10 cellular contexts compared by ENCODE assay signal in genomic region chr9:7974335-7975005, GRCh38.
A peak's percentile ranks its signal among the peaks of the same experiment; 100 is the strongest.
DNase-seq lines count a peak whose midpoint lies in the region; ATAC-seq and TF ChIP-seq lines count a peak whose summit lies in the region.
"Had no signal": no experiment of that assay in that cellular context is flagged by ENCODE, and none has a peak within 500 bp of the region (broad histone marks: within the 10 kb centered on the region; RNA-seq: fewer than 3 reads in every experiment).

No MANE protein-coding gene starts in this region.

- H3K9me3 Mint-ChIP-seq in T-cell, result no peaks in the 10 kb centered on the region
- H3K9me3 Mint-ChIP-seq in Calu3 (ENCODE audit: low read depth, unreplicated experiment), result peaks cover 6% of the 10 kb centered on the region

- H4K91ac ChIP-seq in trophoblast cell (ENCODE audit: low read depth, low read length), result no peak overlapping the region

- H3K36me3 ChIP-seq in trophoblast cell (ENCODE audit: control insufficient read depth in 1 of 2, insufficient read depth in 2 of 2, low read length in 2 of 2), result no peaks in the 10 kb centered on the region
- H3K36me3 ChIP-seq: cardiac muscle cell had no signal

- DNase-seq in SIG-M5 treated with dmso at 0.1 percent for 504 hours (lab: John Stamatoyannopoulos, UW; ENCODE audit: unreplicated experiment) (peak; percentile 78), SIG-M5 (lab: John Stamatoyannopoulos, UW) (no peak), T-cell (peak in 17 of 34 experiments; percentile 4 to 32 (median 12)), trophoblast cell (no peak), Calu3 (no peak), AG20443 (ENCODE audit: low spot score) (no peak), activated gamma-delta T cell treated with Interleukin-2 at 50 U/mL for 16 hours (no peak)
- DNase-seq: left ventricle myocardium superior had no signal

- H3K4me3 Mint-ChIP-seq in T-cell (peak overlapping the region in 2 of 3 donors; percentile 44 to 51), Calu3 (ENCODE audit: low read depth, unreplicated experiment) (no peak overlapping the region)

- H3K79me2 ChIP-seq in trophoblast cell (ENCODE audit: control insufficient read depth, insufficient read depth, low read length, poor library complexity), result no peaks in the 10 kb centered on the region

- no peak overlapping the region for H3K4ac ChIP-seq in trophoblast cell (ENCODE audit: low read depth, low read length)

- no peak overlapping the region for H3K27ac ChIP-seq in trophoblast cell (ENCODE audit: low read depth, low read length)
- H3K27ac ChIP-seq: cardiac muscle cell had no signal

- H2BK12ac ChIP-seq in trophoblast cell (ENCODE audit: low read length), result peak overlapping the region; percentile 17

- H2BK120ac ChIP-seq in trophoblast cell (ENCODE audit: insufficient read depth, low read length, poor library complexity), result no peak overlapping the region

- intact Hi-C loops in Calu3 (cut with micrococcal nuclease; ENCODE audit: unreplicated experiment), result no loop called here

- no peak overlapping the region for H3K14ac ChIP-seq in trophoblast cell (ENCODE audit: low read length)

- no peak overlapping the region for H2AK5ac ChIP-seq in trophoblast cell (ENCODE audit: low read length)

- no peaks in the 10 kb centered on the region for H3K27me3 ChIP-seq in trophoblast cell (ENCODE audit: insufficient read depth, low read length)
- H3K27me3 ChIP-seq: cardiac muscle cell had no signal

- no peak overlapping the region for H3K18ac ChIP-seq in trophoblast cell (ENCODE audit: low read length)

- H3K23ac ChIP-seq in trophoblast cell (ENCODE audit: low read length), result no peak overlapping the region

- no peaks in the 10 kb centered on the region for H3K9me3 ChIP-seq in trophoblast cell (ENCODE audit: insufficient read depth, low read depth, low read length)

- no peaks in the 10 kb centered on the region for H3K27me3 Mint-ChIP-seq in T-cell
- no peaks in the 10 kb centered on the region for H3K27me3 Mint-ChIP-seq in Calu3 (ENCODE audit: unreplicated experiment)

- WGBS in trophoblast cell (ENCODE audit: extremely low coverage, insufficient coverage, insufficient read length), result no CpG with 5 or more reads among the region's 5 CpGs

- ATAC-seq in HG03064 (IDR thresholded peaks at IDR 0.05; ENCODE audit: low read depth, unreplicated experiment), result peak; percentile 31
- peak in 1 of 4 experiments; percentile 10 for ATAC-seq in T-cell (replicated peaks in 1 of 4)
- ATAC-seq: left ventricle myocardium superior had no signal

- POLR2A ChIA-PET in T-cell (lab: Charles Lee), result interaction anchor here in 1 of 2 donors (0.6 kb wide), 1 partner anchor 91 kb away, joined by 3 read pairs; no protein-coding TSS in a partner anchor

- no peak overlapping the region for H2AFZ ChIP-seq in trophoblast cell (ENCODE audit: insufficient read depth, low read length, poor library complexity)

- no peak overlapping the region for H3K4me2 ChIP-seq in trophoblast cell (ENCODE audit: low read length)

- no peak overlapping the region for H3K9ac ChIP-seq in trophoblast cell (ENCODE audit: low read length)

- CTCF ChIA-PET in T-cell (lab: Charles Lee) (interaction anchor here in 1 of 2 donors (0.6 kb wide), 1 partner anchor 59 kb away, joined by 4 read pairs; no protein-coding TSS in a partner anchor), Calu3 (lab: Charles Lee) (no interaction called here)

- H3K4me3 ChIP-seq in trophoblast cell (ENCODE audit: low read depth, low read length), result no peak overlapping the region
- H3K4me3 ChIP-seq: cardiac muscle cell had no signal

- no peak overlapping the region for H2BK5ac ChIP-seq in trophoblast cell (ENCODE audit: low read depth, low read length, poor library complexity)

- no peak overlapping the region for H4K12ac ChIP-seq in trophoblast cell (ENCODE audit: low read depth, low read length)

- H3K4me1 Mint-ChIP-seq in T-cell, result peaks cover 52 to 61% (median 59%) of the 10 kb centered on the region in 3 donors
- no peaks in the 10 kb centered on the region for H3K4me1 Mint-ChIP-seq in Calu3 (ENCODE audit: low read depth, unreplicated experiment)

- BruUV-seq in Calu3 (replicated peaks; lab: Mats Ljungman, UMichigan), result no TSS peak

- no peak overlapping the region for H4K8ac ChIP-seq in trophoblast cell (ENCODE audit: low read depth, low read length)

- H3K27ac Mint-ChIP-seq in T-cell, result peak overlapping the region; percentile 64 to 88
- H3K27ac Mint-ChIP-seq in Calu3 (ENCODE audit: unreplicated experiment), result no peak overlapping the region

- H3K36me3 Mint-ChIP-seq in T-cell, result no peaks in the 10 kb centered on the region
- H3K36me3 Mint-ChIP-seq in Calu3 (ENCODE audit: insufficient read depth, unreplicated experiment), result no peaks in the 10 kb centered on the region

- H3K79me1 ChIP-seq in trophoblast cell (ENCODE audit: low read length), result no peaks in the 10 kb centered on the region

- H3K4me1 ChIP-seq in trophoblast cell (ENCODE audit: control insufficient read depth in 1 of 2, insufficient read depth in 2 of 2, low read length in 2 of 2), result no peaks in the 10 kb centered on the region

- TF ChIP-seq CTCF in Calu3 (IDR thresholded peaks at IDR 0.05; ENCODE audit: unreplicated experiment), result no peak
